Comparison of ENCODE assay signal across 32 cellular contexts in the genomic region with DNA sequence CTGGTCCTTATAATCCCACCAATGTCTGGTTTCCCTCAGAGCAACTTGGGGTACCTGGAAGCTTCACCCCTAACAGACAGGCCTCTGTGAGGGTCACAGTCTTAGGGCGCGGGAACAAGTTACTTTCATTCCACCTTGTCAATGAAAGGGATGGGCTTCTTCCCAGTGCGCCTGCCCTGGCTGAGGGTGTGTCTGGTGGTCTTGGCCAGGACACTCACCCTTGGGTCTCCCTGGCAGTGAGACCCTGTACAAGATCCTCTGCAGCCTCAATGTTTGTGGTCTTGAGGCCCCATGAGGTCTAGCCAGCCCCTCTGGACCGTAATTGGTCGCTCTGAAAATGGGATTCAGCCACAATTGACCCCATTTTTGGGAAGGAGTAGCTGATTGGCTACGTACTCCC.
"Had no signal": no experiment of that assay in that cellular context is flagged by ENCODE, and none has a peak within 500 bp of the region (broad histone marks: within the 10 kb centered on the region; RNA-seq: fewer than 3 reads in every experiment).

No MANE protein-coding gene starts in this region.

- H3K4me2 ChIP-seq: hepatocyte had no signal

- H3K27ac Mint-ChIP-seq: activated CD4-positive, alpha-beta T cell treated with anti-CD3 and anti-CD28 coated beads, Interleukin-2, amount 10 ng/mL, durations not matched to agents 7 days and 5 days; activated CD8-positive, alpha-beta T cell treated with anti-CD3 and anti-CD28 coated beads for 36 hours; activated T-helper 17 cell treated with anti-CD3 and anti-CD28 coated beads, Interleukin-2, amount 50 U/mL, for 72 hours; natural killer cell; stimulated activated naive B cell treated with anti-CD40 and anti-IgM and Interleukin-4, amounts not matched to agents 10 μg/mL and 1 μg/mL and 100 μg/mL, for 72 hours; T-helper 17 cell had no signal

- H3K27me3 ChIP-seq: brain microvascular endothelial cell, gastroesophageal sphincter, hepatocyte, ovary, sigmoid colon, stomach, suprapubic skin, tibial artery had no signal

- H3K9me3 Mint-ChIP-seq: activated CD4-positive, alpha-beta T cell treated with anti-CD3 and anti-CD28 coated beads, Interleukin-2, amount 10 ng/mL, durations not matched to agents 7 days and 5 days; activated CD8-positive, alpha-beta T cell treated with anti-CD3 and anti-CD28 coated beads for 36 hours; activated T-cell treated with anti-CD3 and anti-CD28 coated beads, Interleukin-2, amount 50 U/mL, for 4 hours; activated T-helper 17 cell treated with anti-CD3 and anti-CD28 coated beads, Interleukin-2, amount 50 U/mL, for 72 hours; natural killer cell; stimulated activated naive B cell treated with anti-CD40 and anti-IgM and Interleukin-4, amounts not matched to agents 10 μg/mL and 1 μg/mL and 100 μg/mL, for 72 hours had no signal

- H3K4me1 Mint-ChIP-seq: activated CD4-positive, alpha-beta T cell treated with anti-CD3 and anti-CD28 coated beads, Interleukin-2, amount 10 ng/mL, durations not matched to agents 7 days and 5 days; activated T-helper 17 cell treated with anti-CD3 and anti-CD28 coated beads, Interleukin-2, amount 50 U/mL, for 72 hours; natural killer cell; stimulated activated naive B cell treated with anti-CD40 and anti-IgM and Interleukin-4, amounts not matched to agents 10 μg/mL and 1 μg/mL and 100 μg/mL, for 72 hours had no signal

- H3K4me1 ChIP-seq: prostate gland had no signal

- DNase-seq: activated CD4-positive, alpha-beta T cell treated with anti-CD3 and anti-CD28 coated beads for 1 hour; activated CD4-positive, alpha-beta T cell treated with anti-CD3 and anti-CD28 coated beads, Interleukin-2, amount 10 ng/mL, durations not matched to agents 7 days and 5 days; activated CD8-positive, alpha-beta T cell treated with anti-CD3 and anti-CD28 coated beads for 36 hours; activated gamma-delta T cell treated with Interleukin-2 at 50 U/mL for 16 hours; activated naive CD4-positive, alpha-beta T cell treated with anti-CD3 and anti-CD28 coated beads, Interleukin-2, amount 50 U/mL, for 16 hours; activated T-cell treated with anti-CD3 and anti-CD28 coated beads, Interleukin-2, amount 50 U/mL, for 4 hours; amniotic stem cell; brain microvascular endothelial cell; central memory CD4-positive, alpha-beta T cell; dermis blood vessel endothelial cell; effector CD4-positive, alpha-beta T cell; erythroblast; left colon; natural killer cell; retina; small intestine; stimulated activated CD4-positive, alpha-beta T cell treated with anti-CD3 and anti-CD28 coated beads, Interleukin-1b, Interleukin-23, amount 100 ng/mL, for 48 hours; stimulated activated CD4-positive, alpha-beta T cell treated with anti-CD3 and anti-CD28 coated beads, Interleukin-4, amount 100 ng/mL, for 4 hours; stimulated activated CD8-positive, alpha-beta memory T cell treated with anti-CD3 and anti-CD28 coated beads, Interleukin-4, amount 100 ng/mL, for 48 hours; stimulated activated naive B cell treated with anti-CD40 and anti-IgM and Interleukin-4, amounts not matched to agents 10 μg/mL and 1 μg/mL and 100 μg/mL, for 72 hours; stomach; T-helper 17 cell; tibial artery had no signal

- ATAC-seq: activated CD8-positive, alpha-beta T cell treated with anti-CD3 and anti-CD28 coated beads for 36 hours; activated T-cell treated with anti-CD3 and anti-CD28 coated beads, Interleukin-2, amount 50 U/mL, for 4 hours; activated T-helper 17 cell treated with anti-CD3 and anti-CD28 coated beads, Interleukin-2, amount 50 U/mL, for 72 hours; gastroesophageal sphincter; left colon; stimulated activated naive B cell treated with anti-CD40 and anti-IgM and Interleukin-4, amounts not matched to agents 10 μg/mL and 1 μg/mL and 100 μg/mL, for 72 hours; T-helper 17 cell had no signal

- H3K4me3 Mint-ChIP-seq: activated CD4-positive, alpha-beta T cell treated with anti-CD3 and anti-CD28 coated beads, Interleukin-2, amount 10 ng/mL, durations not matched to agents 7 days and 5 days; activated CD8-positive, alpha-beta T cell treated with anti-CD3 and anti-CD28 coated beads for 36 hours; activated T-cell treated with anti-CD3 and anti-CD28 coated beads, Interleukin-2, amount 50 U/mL, for 4 hours; activated T-helper 17 cell treated with anti-CD3 and anti-CD28 coated beads, Interleukin-2, amount 50 U/mL, for 72 hours; natural killer cell; stimulated activated naive B cell treated with anti-CD40 and anti-IgM and Interleukin-4, amounts not matched to agents 10 μg/mL and 1 μg/mL and 100 μg/mL, for 72 hours; T-helper 17 cell had no signal

- H3K4me3 ChIP-seq: gastroesophageal sphincter, hepatocyte, ovary, prostate gland, sigmoid colon, stomach, suprapubic skin, tibial artery had no signal

- H2AFZ ChIP-seq: hepatocyte had no signal

- H3K27ac ChIP-seq: brain microvascular endothelial cell, gastroesophageal sphincter, hepatocyte, ovary, prostate gland, sigmoid colon, suprapubic skin had no signal

- H3K9me3 ChIP-seq: gastroesophageal sphincter, ovary, prostate gland, sigmoid colon, stomach, suprapubic skin, tibial artery had no signal

- FAIRE-seq: astrocyte, keratinocyte, small intestine had no signal

- H3K36me3 Mint-ChIP-seq: natural killer cell; stimulated activated naive B cell treated with anti-CD40 and anti-IgM and Interleukin-4, amounts not matched to agents 10 μg/mL and 1 μg/mL and 100 μg/mL, for 72 hours had no signal

- H3K36me3 ChIP-seq: brain microvascular endothelial cell, gastroesophageal sphincter, ovary, prostate gland, sigmoid colon, stomach, suprapubic skin, tibial artery had no signal
